11 cellular contexts compared by ENCODE assay signal in the genomic region with DNA sequence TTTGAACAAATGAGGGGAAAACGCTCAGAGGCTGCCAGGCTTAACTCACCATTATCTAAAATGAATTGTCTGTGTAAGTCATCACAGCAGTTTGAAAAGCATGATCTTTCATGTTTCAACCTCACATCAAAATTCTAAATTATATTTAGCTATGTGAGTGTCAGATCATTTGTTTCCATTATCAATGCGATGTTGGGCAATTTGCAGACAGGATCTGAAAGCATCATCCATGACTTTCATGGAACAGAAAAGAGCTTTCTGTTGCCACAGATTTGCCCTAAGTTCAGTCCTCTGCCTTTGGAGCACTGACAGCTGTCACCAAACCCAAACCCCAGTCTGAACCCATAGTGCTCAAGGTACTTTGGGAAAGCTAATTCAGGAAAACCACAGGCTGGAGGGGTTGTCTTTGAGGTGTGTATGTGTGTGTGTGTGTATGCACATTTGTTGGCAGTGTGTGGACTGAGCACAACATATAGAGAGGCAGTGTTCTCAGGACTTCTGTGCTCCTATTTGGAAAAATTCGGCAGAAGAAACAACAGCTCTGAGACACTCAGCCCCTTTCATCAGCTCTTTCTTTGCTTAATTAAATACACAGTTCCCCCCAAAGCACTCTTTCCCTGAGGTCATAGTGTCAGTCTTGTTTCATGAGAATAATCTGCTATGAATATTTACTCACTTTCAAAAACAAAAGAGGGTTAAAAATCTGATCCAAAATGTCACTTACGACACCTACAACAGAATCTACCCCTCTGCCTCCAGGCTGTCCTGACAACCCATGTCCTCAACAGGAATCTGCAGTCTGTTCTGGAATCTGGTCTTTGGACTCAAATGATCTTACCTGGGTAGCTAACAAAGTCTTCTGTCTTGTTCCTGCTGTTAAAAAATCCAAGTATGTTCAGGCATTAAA.
A peak's percentile ranks its signal among the peaks of the same experiment; 100 is the strongest.
DNase-seq lines count a peak whose midpoint lies in the region; ATAC-seq and TF ChIP-seq lines count a peak whose summit lies in the region.
"Had no signal": no experiment of that assay in that cellular context is flagged by ENCODE, and none has a peak within 500 bp of the region (broad histone marks: within the 10 kb centered on the region; RNA-seq: fewer than 3 reads in every experiment).

No MANE protein-coding gene starts in this region.

- H3K18ac ChIP-seq in neuronal stem cell (ENCODE audit: low read length): no peak overlapping the region

- no peak overlapping the region for H2BK15ac ChIP-seq in neuronal stem cell (ENCODE audit: low read length)

- no peaks in the 10 kb centered on the region for H3K27me3 Mint-ChIP-seq in CD4-positive, CD25-positive, alpha-beta regulatory T cell

- no peak overlapping the region for H3K14ac ChIP-seq in neuronal stem cell (ENCODE audit: low read length)

- peak overlapping the region; percentile 4 for H3K4me3 ChIP-seq in CD4-positive, CD25-positive, alpha-beta regulatory T cell (ENCODE audit: low read depth, low read length)
- H3K4me3 ChIP-seq in colonic mucosa (no peak overlapping the region), neuronal stem cell (ENCODE audit: low read length in 2 of 2) (peak overlapping the region in 1 of 2 donors; percentile 33)

- no peak overlapping the region for H2BK12ac ChIP-seq in neuronal stem cell (ENCODE audit: low read length)

- no peak overlapping the region for H2AK5ac ChIP-seq in neuronal stem cell (ENCODE audit: low read depth, low read length)

- no peaks in the 10 kb centered on the region for H3K9me3 ChIP-seq in CD4-positive, CD25-positive, alpha-beta regulatory T cell (ENCODE audit: control insufficient read depth in 2 of 2, low read length in 2 of 2)
- H3K9me3 ChIP-seq in KOPT-K1 (ENCODE audit: insufficient read depth, low read length, poor library complexity, severe bottlenecking) (no peaks in the 10 kb centered on the region), colonic mucosa (no peaks in the 10 kb centered on the region), neuronal stem cell (replicated peaks in 1 of 2; ENCODE audit: control insufficient read depth in 2 of 2, insufficient read depth in 1 of 2, low read depth in 1 of 2, low read length in 2 of 2) (peaks cover 0 to 2% of the 10 kb centered on the region in 2 donors)

- peaks cover 58 to 93% (median 78%) of the 10 kb centered on the region in 4 donors for H3K4me1 Mint-ChIP-seq in CD4-positive, CD25-positive, alpha-beta regulatory T cell

- in situ Hi-C loops in GM13976 (cut with MboI; ENCODE audit: low sequenced_read_pairs, unreplicated experiment): no loop called here

- H3K4me3 Mint-ChIP-seq in CD4-positive, CD25-positive, alpha-beta regulatory T cell: peak overlapping the region in 2 of 4 donors; percentile 1 to 34

- no peak overlapping the region for H3K23ac ChIP-seq in neuronal stem cell (ENCODE audit: low read depth, low read length, poor library complexity)

- no peak for DNase-seq in CD4-positive, CD25-positive, alpha-beta regulatory T cell
- no peak for DNase-seq in colonic mucosa
- no peak for DNase-seq in neuronal stem cell (ENCODE audit: low spot score)
- DNase-seq in GM13976 (ENCODE audit: low spot score): no peak
- DNase-seq in dedifferentiated amniotic fluid mesenchymal stem cell (ENCODE audit: extremely low spot score): no peak
- no peak for DNase-seq in NK-92 (lab: John Stamatoyannopoulos, UW; ENCODE audit: unreplicated experiment)
- no peak for DNase-seq in NOMO-1 treated with DMSO at 0.1 percent for 48 hours (lab: John Stamatoyannopoulos, UW; ENCODE audit: unreplicated experiment)
- DNase-seq: activated CD4-positive, CD25-positive, alpha-beta regulatory T cell treated with anti-CD3 and anti-CD28 coated beads, Interleukin-2, amount 50 U/mL, for 72 hours; effector memory CD4-positive, alpha-beta T cell; NCI-H526 had no signal

- H3K4me2 ChIP-seq in neuronal stem cell (ENCODE audit: insufficient read depth, low read length, poor library complexity, severe bottlenecking): no peak overlapping the region

- no peak overlapping the region for H4K8ac ChIP-seq in neuronal stem cell (ENCODE audit: low read depth, low read length)

- H3K9ac ChIP-seq in colonic mucosa (ENCODE audit: low read depth in 2 of 2, low read length in 2 of 2): peak overlapping the region in 1 of 2 donors; percentile 93
- no peak overlapping the region for H3K9ac ChIP-seq in neuronal stem cell (ENCODE audit: low read depth, low read length, poor library complexity)

- no peak overlapping the region for H2BK5ac ChIP-seq in neuronal stem cell (ENCODE audit: low read length)

- peak overlapping the region; percentile 71 to 88 (median 72) for H3K27ac Mint-ChIP-seq in CD4-positive, CD25-positive, alpha-beta regulatory T cell

- ATAC-seq in CD4-positive, CD25-positive, alpha-beta regulatory T cell (ENCODE audit: low read depth in 2 of 2): no peak

- no peaks in the 10 kb centered on the region for H3K27me3 ChIP-seq in CD4-positive, CD25-positive, alpha-beta regulatory T cell (ENCODE audit: control insufficient read depth, insufficient read depth, low read length)
- H3K27me3 ChIP-seq in colonic mucosa (no peaks in the 10 kb centered on the region), neuronal stem cell (ENCODE audit: control insufficient read depth in 3 of 3, insufficient read depth in 3 of 3, low read depth in 1 of 3, low read length in 3 of 3) (no peaks in the 10 kb centered on the region)

- peaks cover 52% of the 10 kb centered on the region for H3K36me3 ChIP-seq in CD4-positive, CD25-positive, alpha-beta regulatory T cell (ENCODE audit: control insufficient read depth, insufficient read depth, low read length)
- H3K36me3 ChIP-seq in KOPT-K1 (ENCODE audit: insufficient read depth, low read length) (peaks cover 8% of the 10 kb centered on the region; the same call in 1 of the 2 replicates), colonic mucosa (no peaks in the 10 kb centered on the region), neuronal stem cell (replicated peaks in 1 of 2; ENCODE audit: control insufficient read depth in 2 of 2, insufficient read depth in 2 of 2, low read length in 2 of 2) (no peaks in the 10 kb centered on the region)

- TF ChIP-seq CTCF in colonic mucosa (IDR thresholded peaks at IDR 0.05) (no peak), GM13976 (IDR thresholded peaks at IDR 0.05; ENCODE audit: borderline replicate concordance, control extremely low read depth, extremely low read depth, insufficient read depth, missing control alignments) (no peak)

- H3K36me3 Mint-ChIP-seq in CD4-positive, CD25-positive, alpha-beta regulatory T cell: peaks cover 41% of the 10 kb centered on the region

- H3K9me3 Mint-ChIP-seq in CD4-positive, CD25-positive, alpha-beta regulatory T cell: peaks cover 0 to 4% (median 0%) of the 10 kb centered on the region in 7 donors

- intact Hi-C loops in colonic mucosa (cut with DNase I): no loop called here

- H3K4ac ChIP-seq in neuronal stem cell (ENCODE audit: low read length): no peak overlapping the region

- peaks cover 88% of the 10 kb centered on the region for H3K4me1 ChIP-seq in CD4-positive, CD25-positive, alpha-beta regulatory T cell (ENCODE audit: control insufficient read depth, insufficient read depth, low read length, poor library complexity, severe bottlenecking)
- H3K4me1 ChIP-seq in colonic mucosa (no peaks in the 10 kb centered on the region), neuronal stem cell (ENCODE audit: control insufficient read depth in 2 of 2, insufficient read depth in 1 of 2, low read depth in 1 of 2, low read length in 2 of 2) (peaks cover 16 to 26% of the 10 kb centered on the region in 2 donors)

- no peak overlapping the region for H2BK120ac ChIP-seq in neuronal stem cell (ENCODE audit: low read depth, low read length)

- no CpG with 5 or more reads among the region's 4 CpGs for WGBS in neuronal stem cell (ENCODE audit: extremely low coverage in 2 of 2, insufficient read length in 2 of 2, insufficient replicate concordance in 1 of 2), 2 donors

- no peaks in the 10 kb centered on the region for H3K79me1 ChIP-seq in neuronal stem cell (ENCODE audit: low read depth, low read length)

- no peak overlapping the region for H4K91ac ChIP-seq in neuronal stem cell (ENCODE audit: low read depth, low read length, poor library complexity)

- H3K27ac ChIP-seq in CD4-positive, CD25-positive, alpha-beta regulatory T cell (ENCODE audit: insufficient read depth, low read length, poor library complexity, severe bottlenecking): peak overlapping the region; percentile 56
- H3K27ac ChIP-seq in KOPT-K1 (ENCODE audit: low read depth, low read length, poor library complexity, severe bottlenecking) (peak overlapping the region; percentile 38), colonic mucosa (peak overlapping the region; percentile 89), neuronal stem cell (replicated peaks; ENCODE audit: low read length) (peak overlapping the region; percentile 81)

- H2AFZ ChIP-seq in neuronal stem cell (ENCODE audit: low read length): peak overlapping the region; percentile 77

Comparison
In these comparisons a context has a peak if more than half of its experiments do, and no peak if none do; other contexts are left out.
1. H3K27ac ChIP-seq: peak in every context shown above with its lines; median percentile 89 in colonic mucosa; 81 in neuronal stem cell; 56 in CD4-positive, CD25-positive, alpha-beta regulatory T cell; 38 in KOPT-K1.